Comparison of ENCODE assay signal across 8 cellular contexts in the genomic region with DNA sequence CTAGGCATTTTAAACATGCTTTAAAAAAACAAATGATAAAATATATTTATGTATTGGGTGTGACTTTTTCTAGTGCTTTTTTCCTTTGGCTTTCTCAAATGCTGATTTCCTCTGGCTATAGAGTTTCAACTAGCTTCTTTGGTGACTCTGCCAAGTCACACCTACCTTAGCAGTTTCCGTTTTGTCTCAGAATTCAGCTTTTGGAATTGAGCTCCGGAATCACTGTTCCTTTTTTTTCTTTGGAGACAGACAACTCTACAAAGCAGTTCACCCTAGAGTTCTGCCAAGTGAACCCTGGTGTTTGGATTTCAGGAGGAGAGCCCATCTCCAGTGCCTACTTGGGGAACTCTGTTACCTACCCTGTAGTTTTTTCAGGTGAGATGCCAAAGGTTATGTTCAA.
DNase-seq lines count a peak whose midpoint lies in the region; ATAC-seq lines count a peak whose summit lies in the region.

No MANE protein-coding gene starts in this region.

- no peak for DNase-seq in activated CD4-positive, alpha-beta T cell treated with anti-CD3 and anti-CD28 coated beads, Interleukin-2, amount 10 ng/mL, durations not matched to agents 7 days and 5 days
- DNase-seq in activated CD4-positive, alpha-beta T cell treated with anti-CD3 and anti-CD28 coated beads, Interleukin-2, amount 50 U/mL, for 1 hour = no peak
- DNase-seq in activated naive CD8-positive, alpha-beta T cell treated with anti-CD3 and anti-CD28 coated beads for 36 hours = no peak
- no peak for DNase-seq in CD1c-positive myeloid dendritic cell (ENCODE audit: extremely low spot score)
- DNase-seq in MV-4-11 (lab: John Stamatoyannopoulos, UW) = no peak
- DNase-seq in NCI-H146 (lab: John Stamatoyannopoulos, UW) = no peak

- no peaks in the 10 kb centered on the region for H3K9me3 Mint-ChIP-seq in activated CD4-positive, alpha-beta T cell treated with anti-CD3 and anti-CD28 coated beads, Interleukin-2, amount 10 ng/mL, durations not matched to agents 7 days and 5 days
- no peaks in the 10 kb centered on the region for H3K9me3 Mint-ChIP-seq in activated naive CD8-positive, alpha-beta T cell treated with anti-CD3 and anti-CD28 coated beads for 36 hours
- H3K9me3 Mint-ChIP-seq in stimulated activated memory B cell treated with anti-CD40 and anti-IgM and Interleukin-4, amounts not matched to agents 10 μg/mL and 1 μg/mL and 100 μg/mL, for 72 hours = no peaks in the 10 kb centered on the region

- peaks cover 28% of the 10 kb centered on the region for H3K4me1 Mint-ChIP-seq in activated CD4-positive, alpha-beta T cell treated with anti-CD3 and anti-CD28 coated beads, Interleukin-2, amount 10 ng/mL, durations not matched to agents 7 days and 5 days
- H3K4me1 Mint-ChIP-seq in activated naive CD8-positive, alpha-beta T cell treated with anti-CD3 and anti-CD28 coated beads for 36 hours = peaks cover 31% of the 10 kb centered on the region
- peaks cover 36% of the 10 kb centered on the region for H3K4me1 Mint-ChIP-seq in stimulated activated memory B cell treated with anti-CD40 and anti-IgM and Interleukin-4, amounts not matched to agents 10 μg/mL and 1 μg/mL and 100 μg/mL, for 72 hours

- no peaks in the 10 kb centered on the region for H3K36me3 Mint-ChIP-seq in activated CD4-positive, alpha-beta T cell treated with anti-CD3 and anti-CD28 coated beads, Interleukin-2, amount 10 ng/mL, durations not matched to agents 7 days and 5 days (ENCODE audit: low read depth)
- H3K36me3 Mint-ChIP-seq in activated naive CD8-positive, alpha-beta T cell treated with anti-CD3 and anti-CD28 coated beads for 36 hours = no peaks in the 10 kb centered on the region
- no peaks in the 10 kb centered on the region for H3K36me3 Mint-ChIP-seq in stimulated activated memory B cell treated with anti-CD40 and anti-IgM and Interleukin-4, amounts not matched to agents 10 μg/mL and 1 μg/mL and 100 μg/mL, for 72 hours

- H3K27me3 Mint-ChIP-seq in activated CD4-positive, alpha-beta T cell treated with anti-CD3 and anti-CD28 coated beads, Interleukin-2, amount 10 ng/mL, durations not matched to agents 7 days and 5 days = peaks cover 32% of the 10 kb centered on the region
- H3K27me3 Mint-ChIP-seq in activated naive CD8-positive, alpha-beta T cell treated with anti-CD3 and anti-CD28 coated beads for 36 hours = peaks cover 39% of the 10 kb centered on the region
- no peaks in the 10 kb centered on the region for H3K27me3 Mint-ChIP-seq in stimulated activated memory B cell treated with anti-CD40 and anti-IgM and Interleukin-4, amounts not matched to agents 10 μg/mL and 1 μg/mL and 100 μg/mL, for 72 hours

- peak overlapping the region; percentile 26 for H3K27ac Mint-ChIP-seq in activated CD4-positive, alpha-beta T cell treated with anti-CD3 and anti-CD28 coated beads, Interleukin-2, amount 10 ng/mL, durations not matched to agents 7 days and 5 days
- no peak overlapping the region for H3K27ac Mint-ChIP-seq in activated naive CD8-positive, alpha-beta T cell treated with anti-CD3 and anti-CD28 coated beads for 36 hours
- H3K27ac Mint-ChIP-seq in stimulated activated memory B cell treated with anti-CD40 and anti-IgM and Interleukin-4, amounts not matched to agents 10 μg/mL and 1 μg/mL and 100 μg/mL, for 72 hours = peak overlapping the region; percentile 74

- POLR2A ChIA-PET in activated CD4-positive, alpha-beta T cell treated with anti-CD3 and anti-CD28 coated beads, Interleukin-2, amount 10 ng/mL, durations not matched to agents 7 days and 5 days (lab: Charles Lee) = no interaction called here

- peak overlapping the region; percentile 51 for H3K4me3 Mint-ChIP-seq in activated CD4-positive, alpha-beta T cell treated with anti-CD3 and anti-CD28 coated beads, Interleukin-2, amount 10 ng/mL, durations not matched to agents 7 days and 5 days
- H3K4me3 Mint-ChIP-seq in activated naive CD8-positive, alpha-beta T cell treated with anti-CD3 and anti-CD28 coated beads for 36 hours = peak overlapping the region; percentile 32
- peak overlapping the region; percentile 34 for H3K4me3 Mint-ChIP-seq in stimulated activated memory B cell treated with anti-CD40 and anti-IgM and Interleukin-4, amounts not matched to agents 10 μg/mL and 1 μg/mL and 100 μg/mL, for 72 hours

- ATAC-seq in HG02973 (IDR thresholded peaks at IDR 0.05; ENCODE audit: unreplicated experiment) = peak; percentile 38
- ATAC-seq in stimulated activated memory B cell treated with anti-CD40 and anti-IgM and Interleukin-4, amounts not matched to agents 10 μg/mL and 1 μg/mL and 100 μg/mL, for 72 hours = peak; percentile 47

- CTCF ChIA-PET in activated CD4-positive, alpha-beta T cell treated with anti-CD3 and anti-CD28 coated beads, Interleukin-2, amount 10 ng/mL, durations not matched to agents 7 days and 5 days (lab: Charles Lee) = interaction anchor here (1.2 kb wide), 1 partner anchor 15 kb away, joined by 4 read pairs; no protein-coding TSS in a partner anchor
